10 cellular contexts compared by ENCODE assay signal in genomic region chr5:162248107-162248713, GRCh38.
DNase-seq lines count a peak whose midpoint lies in the region; ATAC-seq and TF ChIP-seq lines count a peak whose summit lies in the region.
"Had no signal": no experiment of that assay in that cellular context is flagged by ENCODE, and none has a peak within 500 bp of the region (broad histone marks: within the 10 kb centered on the region; RNA-seq: fewer than 3 reads in every experiment).

No MANE protein-coding gene starts in this region.

- TF ChIP-seq CTCF in VCaP (conservative IDR thresholded peaks at IDR 0.05): peak; percentile 36
- TF ChIP-seq CTCF in retinal pigment epithelial cell (conservative IDR thresholded peaks at IDR 0.05; ENCODE audit: low read depth, low read length): peak; percentile 27

- no peak overlapping the region for H3K27ac ChIP-seq in VCaP

- peak; percentile 87 for ATAC-seq in HG03342 (IDR thresholded peaks at IDR 0.05; ENCODE audit: unreplicated experiment)
- no peak for ATAC-seq in HG02588 (IDR thresholded peaks at IDR 0.05; ENCODE audit: unreplicated experiment)
- ATAC-seq in GM21529 (IDR thresholded peaks at IDR 0.05; ENCODE audit: unreplicated experiment): no peak
- ATAC-seq: activated CD4-positive, alpha-beta T cell treated with anti-CD3 and anti-CD28 coated beads for 36 hours had no signal

- H3K4me3 ChIP-seq in retinal pigment epithelial cell (ENCODE audit: low read length): no peak overlapping the region

- DNase-seq in NCI-H510A treated with DMSO at 0.1 percent for 48 hours (lab: John Stamatoyannopoulos, UW) (peak; percentile 1), NCI-H510A (lab: John Stamatoyannopoulos, UW) (no peak), retinal pigment epithelial cell (ENCODE audit: low read depth) (no peak)
- no peak for DNase-seq in activated effector memory CD4-positive, alpha-beta T cell treated with Interleukin-2 at 50 U/mL for 16 hours
- DNase-seq: activated CD4-positive, alpha-beta T cell treated with anti-CD3 and anti-CD28 coated beads for 36 hours; NCI-H1694 treated with DMSO at 0.1 percent for 48 hours had no signal
